Comparison of ENCODE assay signal across 13 cellular contexts in the genomic region with DNA sequence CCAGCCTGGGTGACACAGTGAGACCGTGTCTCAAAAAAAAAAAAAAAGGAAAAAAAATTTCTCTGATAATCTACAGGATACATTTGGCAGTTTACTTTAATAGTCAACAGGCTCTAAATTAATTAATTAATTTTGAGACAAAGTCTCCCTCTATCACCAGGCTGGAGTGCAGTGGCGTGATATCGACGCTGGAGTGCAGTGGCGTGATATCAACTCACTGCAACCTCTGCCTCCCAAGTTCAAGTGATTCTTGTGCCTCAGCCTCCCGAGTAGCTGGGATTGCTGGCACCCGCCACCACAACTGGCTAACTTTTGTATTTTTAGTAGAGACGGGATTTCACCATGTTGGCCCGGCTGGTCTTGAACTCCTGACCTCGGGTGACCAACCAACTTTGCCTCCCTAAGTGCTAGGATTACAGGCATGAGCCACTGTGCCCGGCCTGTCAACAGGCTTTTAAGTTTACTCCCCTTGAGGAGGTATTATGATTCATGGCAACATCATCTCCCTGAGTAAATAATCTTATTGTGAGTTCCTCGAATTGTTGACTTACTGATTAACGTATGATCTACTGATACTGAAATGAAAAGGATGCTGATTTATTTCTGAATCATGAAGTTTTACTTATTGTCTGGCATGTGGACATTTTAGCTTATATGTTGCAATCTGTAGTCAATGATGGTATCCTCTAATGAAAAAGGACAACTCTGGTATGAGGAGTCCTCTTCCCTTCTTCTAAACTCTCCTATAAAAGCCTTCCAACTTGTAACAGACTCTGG. TPM values are rescaled to one million over a fixed set of nuclear protein-coding genes. Genes with fewer than 3 reads are reported as not detected.
A peak's percentile ranks its signal among the peaks of the same experiment; 100 is the strongest.
DNase-seq lines count a peak whose midpoint lies in the region; ATAC-seq and TF ChIP-seq lines count a peak whose summit lies in the region.
"Had no signal": no experiment of that assay in that cellular context is flagged by ENCODE, and none has a peak within 500 bp of the region (broad histone marks: within the 10 kb centered on the region; RNA-seq: fewer than 3 reads in every experiment).

No MANE protein-coding gene starts in this region.

- H3K4me3 Mint-ChIP-seq in MCF 10A (ENCODE audit: unreplicated experiment) = no peak overlapping the region
- no peak overlapping the region for H3K4me3 Mint-ChIP-seq in CD8-positive, alpha-beta memory T cell
- no peak overlapping the region for H3K4me3 Mint-ChIP-seq in activated naive CD8-positive, alpha-beta T cell treated with anti-CD3 and anti-CD28 coated beads, Interleukin-2, amount 50 U/mL, for 24 hours
- H3K4me3 Mint-ChIP-seq: activated CD4-positive, alpha-beta T cell treated with anti-CD3 and anti-CD28 coated beads, Interleukin-2, amount 10 ng/mL, durations not matched to agents 24 days and 14 days; B cell; endodermal cell had no signal

- H3K4me3 ChIP-seq in breast epithelium = no peak overlapping the region
- no peak overlapping the region for H3K4me3 ChIP-seq in RWPE2 (ENCODE audit: severe bottlenecking)
- no peak overlapping the region for H3K4me3 ChIP-seq in CD8-positive, alpha-beta memory T cell (ENCODE audit: low read length)

- H3K27ac ChIP-seq in breast epithelium (no peak overlapping the region), RWPE2 (ENCODE audit: poor library complexity, severe bottlenecking) (peak overlapping the region; percentile 86)
- H3K27ac ChIP-seq in CD8-positive, alpha-beta memory T cell (ENCODE audit: low read depth, low read length) = no peak overlapping the region

- H3K27me3 ChIP-seq in breast epithelium = no peaks in the 10 kb centered on the region
- H3K27me3 ChIP-seq in RWPE2 (ENCODE audit: insufficient read depth, poor library complexity, severe bottlenecking) = no peaks in the 10 kb centered on the region
- no peaks in the 10 kb centered on the region for H3K27me3 ChIP-seq in CD8-positive, alpha-beta memory T cell (ENCODE audit: insufficient read depth, low read length, poor library complexity, severe bottlenecking)

- H3K36me3 ChIP-seq in breast epithelium (no peaks in the 10 kb centered on the region), RWPE2 (ENCODE audit: low read depth) (no peaks in the 10 kb centered on the region)
- no peaks in the 10 kb centered on the region for H3K36me3 ChIP-seq in CD8-positive, alpha-beta memory T cell (ENCODE audit: insufficient read depth, low read length)

- BruUV-seq in MCF 10A (replicated peaks; lab: Mats Ljungman, UMichigan) = no TSS peak

- CTCF ChIA-PET in MCF 10A (lab: Yijun Ruan, JAX) = no interaction called here
- CTCF ChIA-PET in CD8-positive, alpha-beta memory T cell (lab: Charles Lee) = no interaction called here

- no peaks in the 10 kb centered on the region for H3K36me3 Mint-ChIP-seq in MCF 10A (ENCODE audit: insufficient read depth, unreplicated experiment)
- H3K36me3 Mint-ChIP-seq in CD8-positive, alpha-beta memory T cell = peaks cover 0 to 11% (median 0%) of the 10 kb centered on the region in 3 donors
- H3K36me3 Mint-ChIP-seq in activated naive CD8-positive, alpha-beta T cell treated with anti-CD3 and anti-CD28 coated beads, Interleukin-2, amount 50 U/mL, for 24 hours (ENCODE audit: low read depth) = no peaks in the 10 kb centered on the region

- intact Hi-C loops in MCF 10A (cut with micrococcal nuclease) (loop anchor here (2.0 kb wide), 1 partner anchor 26 kb away; the partner anchor contains the start of gene NAA16), breast epithelium (cut with DNase I; ENCODE audit: low total_unique reads) (no loop called here), left ventricle myocardium superior (cut with micrococcal nuclease) (no loop called here)

- H3K9me3 Mint-ChIP-seq in MCF 10A (ENCODE audit: unreplicated experiment) = no peaks in the 10 kb centered on the region
- no peaks in the 10 kb centered on the region for H3K9me3 Mint-ChIP-seq in CD8-positive, alpha-beta memory T cell
- peaks cover 5% of the 10 kb centered on the region for H3K9me3 Mint-ChIP-seq in activated naive CD8-positive, alpha-beta T cell treated with anti-CD3 and anti-CD28 coated beads, Interleukin-2, amount 50 U/mL, for 24 hours
- H3K9me3 Mint-ChIP-seq: endodermal cell had no signal

- no peaks in the 10 kb centered on the region for H3K9me3 ChIP-seq in breast epithelium
- no peaks in the 10 kb centered on the region for H3K9me3 ChIP-seq in RWPE2 (ENCODE audit: severe bottlenecking)
- H3K9me3 ChIP-seq in CD8-positive, alpha-beta memory T cell (ENCODE audit: low read length) = no peaks in the 10 kb centered on the region

- peaks cover 7% of the 10 kb centered on the region for H3K4me1 Mint-ChIP-seq in MCF 10A (ENCODE audit: insufficient read depth, unreplicated experiment)
- H3K4me1 Mint-ChIP-seq in CD8-positive, alpha-beta memory T cell = peaks cover 10 to 13% (median 13%) of the 10 kb centered on the region in 3 donors
- H3K4me1 Mint-ChIP-seq in activated naive CD8-positive, alpha-beta T cell treated with anti-CD3 and anti-CD28 coated beads, Interleukin-2, amount 50 U/mL, for 24 hours = peaks cover 29% of the 10 kb centered on the region

- DNase-seq in MCF 10A (ENCODE audit: unreplicated experiment) (peak; percentile 84), breast epithelium (ENCODE audit: low spot score in 2 of 2) (no peak), RWPE2 (ENCODE audit: low spot score) (peak; percentile 75), fibroblast of peridontal ligament (ENCODE audit: extremely low read depth) (peak; percentile 74), HUDEP-2 (lab: John Stamatoyannopoulos, UW; ENCODE audit: unreplicated experiment in 76 of 76) (no peak), left ventricle myocardium superior (no peak)
- DNase-seq in CD8-positive, alpha-beta memory T cell = no peak
- no peak for DNase-seq in activated naive CD8-positive, alpha-beta T cell treated with anti-CD3 and anti-CD28 coated beads, Interleukin-2, amount 50 U/mL, for 24 hours
- DNase-seq: activated CD4-positive, alpha-beta T cell treated with anti-CD3 and anti-CD28 coated beads, Interleukin-2, amount 10 ng/mL, durations not matched to agents 24 days and 14 days; activated naive CD4-positive, alpha-beta T cell treated with anti-CD3 and anti-CD28 coated beads, Interleukin-2, amount 50 U/mL, for 16 hours; endodermal cell; stimulated activated CD4-positive, alpha-beta T cell treated with anti-CD3 and anti-CD28 coated beads, Interleukin-2, amount 100 ng/mL, for 48 hours had no signal

- no peak for TF ChIP-seq POLR2A in breast epithelium (IDR thresholded peaks at IDR 0.05)

- H3K27me3 Mint-ChIP-seq in MCF 10A (ENCODE audit: insufficient read depth, unreplicated experiment) = no peaks in the 10 kb centered on the region
- H3K27me3 Mint-ChIP-seq in CD8-positive, alpha-beta memory T cell = peaks cover 10 to 18% of the 10 kb centered on the region in 2 donors
- no peaks in the 10 kb centered on the region for H3K27me3 Mint-ChIP-seq in activated naive CD8-positive, alpha-beta T cell treated with anti-CD3 and anti-CD28 coated beads, Interleukin-2, amount 50 U/mL, for 24 hours
- H3K27me3 Mint-ChIP-seq: activated CD4-positive, alpha-beta T cell treated with anti-CD3 and anti-CD28 coated beads, Interleukin-2, amount 10 ng/mL, durations not matched to agents 24 days and 14 days; B cell had no signal

- peak; percentile 96 for ATAC-seq in RWPE2 (ENCODE audit: low read depth)
- no peak for ATAC-seq in activated naive CD8-positive, alpha-beta T cell treated with anti-CD3 and anti-CD28 coated beads, Interleukin-2, amount 50 U/mL, for 24 hours
- no peak for ATAC-seq in left ventricle myocardium superior

- no peak for TF ChIP-seq CTCF in MCF 10A (IDR thresholded peaks at IDR 0.05; ENCODE audit: unreplicated experiment)
- TF ChIP-seq CTCF in breast epithelium (IDR thresholded peaks at IDR 0.05) = no peak
- no peak for TF ChIP-seq CTCF in RWPE2 (IDR thresholded peaks at IDR 0.05; ENCODE audit: poor library complexity, severe bottlenecking)

- POLR2A ChIA-PET in MCF 10A (lab: Yijun Ruan, JAX) = interaction anchor here (0.6 to 1.0 kb wide), 2 partner anchors 14 to 28 kb away, joined by 4 read pairs; no protein-coding TSS in a partner anchor
- POLR2A ChIA-PET in CD8-positive, alpha-beta memory T cell (lab: Charles Lee) = no interaction called here

- H3K27ac Mint-ChIP-seq in MCF 10A (ENCODE audit: low read depth, unreplicated experiment) = peak overlapping the region; percentile 50
- H3K27ac Mint-ChIP-seq in CD8-positive, alpha-beta memory T cell = no peak overlapping the region
- H3K27ac Mint-ChIP-seq in activated naive CD8-positive, alpha-beta T cell treated with anti-CD3 and anti-CD28 coated beads, Interleukin-2, amount 50 U/mL, for 24 hours = no peak overlapping the region
- H3K27ac Mint-ChIP-seq: activated CD4-positive, alpha-beta T cell treated with anti-CD3 and anti-CD28 coated beads, Interleukin-2, amount 10 ng/mL, durations not matched to agents 24 days and 14 days; B cell; endodermal cell had no signal

- no peaks in the 10 kb centered on the region for H3K4me1 ChIP-seq in breast epithelium
- peaks cover 8% of the 10 kb centered on the region for H3K4me1 ChIP-seq in RWPE2 (ENCODE audit: insufficient read depth, poor library complexity, severe bottlenecking)
- H3K4me1 ChIP-seq in CD8-positive, alpha-beta memory T cell (ENCODE audit: insufficient read depth, low read length) = peaks cover 20% of the 10 kb centered on the region

RNA-seq across cellular contexts. Expression of gene MTRF1, which starts 21.3 kb away (rescaled TPM):
- total RNA-seq in MCF 10A (2022) (10.3 and 11.7 TPM in 2 replicates), breast epithelium (10 to 100 TPM; 10.4 to 18.6 (median 12.8) TPM), left ventricle myocardium superior (14.3 TPM)
- total RNA-seq in CD8-positive, alpha-beta memory T cell = 10 to 100 TPM; 17.3 to 18.8 TPM
- polyA plus RNA-seq in CD8-positive, alpha-beta memory T cell = 11.5 TPM

RNA-seq across cellular contexts. Expression of gene NAA16, which starts 26.4 kb away (rescaled TPM):
- total RNA-seq in MCF 10A (2022) = 13.8 and 14.2 TPM in 2 replicates
- 10 to 100 TPM; 16.2 to 33.1 (median 22.0) TPM for total RNA-seq in breast epithelium
- total RNA-seq in CD8-positive, alpha-beta memory T cell = 10 to 100 TPM; 23.3 to 24.0 TPM
- 17.0 TPM for polyA plus RNA-seq in CD8-positive, alpha-beta memory T cell
- total RNA-seq in left ventricle myocardium superior = 6.9 TPM

Comparison
In these comparisons a context has a peak if more than half of its experiments do, and no peak if none do; other contexts are left out.
1. DNase-seq: peak in MCF 10A (single experiment), RWPE2 (single experiment) and fibroblast of peridontal ligament (single experiment); none in breast epithelium (0 of 2), CD8-positive, alpha-beta memory T cell (0 of 5), HUDEP-2 (0 of 76), activated naive CD8-positive, alpha-beta T cell treated with anti-CD3 and anti-CD28 coated beads, Interleukin-2, amount 50 U/mL, for 24 hours (single experiment) and left ventricle myocardium superior (single experiment).